1 cellular context compared by ENCODE assay signal in the genomic region with DNA sequence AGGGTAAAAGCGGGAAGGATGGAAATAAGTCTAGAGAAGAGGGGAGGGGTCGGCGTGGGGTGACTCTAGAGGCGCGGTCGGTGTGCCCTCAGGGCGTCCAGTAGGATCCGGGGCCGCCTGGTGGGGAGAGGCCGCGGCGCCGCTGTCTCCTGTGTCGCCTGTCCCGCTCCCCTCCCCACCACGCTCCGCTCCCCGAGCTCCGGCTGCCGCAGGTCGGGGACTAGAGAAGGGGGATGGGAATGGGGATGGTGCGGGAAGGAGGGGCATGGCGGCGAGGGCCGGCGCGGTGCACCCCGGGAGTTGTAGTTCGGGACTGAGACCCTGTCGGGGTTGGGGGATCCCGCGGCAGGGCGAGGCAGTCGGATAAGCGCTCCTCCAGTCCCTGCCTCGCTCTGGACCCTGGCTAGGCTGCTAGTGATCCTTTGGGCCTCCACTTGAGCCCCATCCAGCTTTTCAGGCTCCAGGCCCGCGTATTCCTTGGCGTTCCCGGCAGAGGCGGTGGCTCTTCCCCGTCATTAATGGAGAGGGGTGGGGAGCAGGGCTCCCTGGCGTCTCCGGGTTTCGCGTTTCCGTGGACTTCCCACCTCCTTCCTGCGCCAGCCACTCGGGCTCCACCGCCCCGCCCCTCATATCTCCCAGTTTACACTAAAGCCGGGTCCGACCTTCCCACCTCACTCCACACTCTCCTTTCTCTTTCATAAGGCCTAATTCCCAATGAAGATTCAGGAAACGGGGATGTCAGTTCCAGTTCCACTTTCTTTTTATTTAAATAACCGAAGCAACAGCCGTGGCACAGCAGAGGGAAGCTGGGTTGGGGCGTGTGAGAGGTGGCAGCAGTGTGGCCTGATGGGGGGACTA.
TF ChIP-seq lines count a peak whose summit lies in the region.

A gene with protein sequence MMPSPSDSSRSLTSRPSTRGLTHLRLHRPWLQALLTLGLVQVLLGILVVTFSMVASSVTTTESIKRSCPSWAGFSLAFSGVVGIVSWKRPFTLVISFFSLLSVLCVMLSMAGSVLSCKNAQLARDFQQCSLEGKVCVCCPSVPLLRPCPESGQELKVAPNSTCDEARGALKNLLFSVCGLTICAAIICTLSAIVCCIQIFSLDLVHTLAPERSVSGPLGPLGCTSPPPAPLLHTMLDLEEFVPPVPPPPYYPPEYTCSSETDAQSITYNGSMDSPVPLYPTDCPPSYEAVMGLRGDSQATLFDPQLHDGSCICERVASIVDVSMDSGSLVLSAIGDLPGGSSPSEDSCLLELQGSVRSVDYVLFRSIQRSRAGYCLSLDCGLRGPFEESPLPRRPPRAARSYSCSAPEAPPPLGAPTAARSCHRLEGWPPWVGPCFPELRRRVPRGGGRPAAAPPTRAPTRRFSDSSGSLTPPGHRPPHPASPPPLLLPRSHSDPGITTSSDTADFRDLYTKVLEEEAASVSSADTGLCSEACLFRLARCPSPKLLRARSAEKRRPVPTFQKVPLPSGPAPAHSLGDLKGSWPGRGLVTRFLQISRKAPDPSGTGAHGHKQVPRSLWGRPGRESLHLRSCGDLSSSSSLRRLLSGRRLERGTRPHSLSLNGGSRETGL (minus strand): TSS at position 241 of the 858 bp plus-strand sequence. CDS start 606 bp downstream, outside the sequence.

TF ChIP-seq in K562, 482 proteins besides CTCF, POLR2A, EP300 and RAD21 (continued from another document and continues in another):
- TF ChIP-seq, protein P1, sequence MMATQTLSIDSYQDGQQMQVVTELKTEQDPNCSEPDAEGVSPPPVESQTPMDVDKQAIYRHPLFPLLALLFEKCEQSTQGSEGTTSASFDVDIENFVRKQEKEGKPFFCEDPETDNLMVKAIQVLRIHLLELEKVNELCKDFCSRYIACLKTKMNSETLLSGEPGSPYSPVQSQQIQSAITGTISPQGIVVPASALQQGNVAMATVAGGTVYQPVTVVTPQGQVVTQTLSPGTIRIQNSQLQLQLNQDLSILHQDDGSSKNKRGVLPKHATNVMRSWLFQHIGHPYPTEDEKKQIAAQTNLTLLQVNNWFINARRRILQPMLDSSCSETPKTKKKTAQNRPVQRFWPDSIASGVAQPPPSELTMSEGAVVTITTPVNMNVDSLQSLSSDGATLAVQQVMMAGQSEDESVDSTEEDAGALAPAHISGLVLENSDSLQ (IDR thresholded peaks at IDR 0.05): no peak
- TF ChIP-seq, protein P2, sequence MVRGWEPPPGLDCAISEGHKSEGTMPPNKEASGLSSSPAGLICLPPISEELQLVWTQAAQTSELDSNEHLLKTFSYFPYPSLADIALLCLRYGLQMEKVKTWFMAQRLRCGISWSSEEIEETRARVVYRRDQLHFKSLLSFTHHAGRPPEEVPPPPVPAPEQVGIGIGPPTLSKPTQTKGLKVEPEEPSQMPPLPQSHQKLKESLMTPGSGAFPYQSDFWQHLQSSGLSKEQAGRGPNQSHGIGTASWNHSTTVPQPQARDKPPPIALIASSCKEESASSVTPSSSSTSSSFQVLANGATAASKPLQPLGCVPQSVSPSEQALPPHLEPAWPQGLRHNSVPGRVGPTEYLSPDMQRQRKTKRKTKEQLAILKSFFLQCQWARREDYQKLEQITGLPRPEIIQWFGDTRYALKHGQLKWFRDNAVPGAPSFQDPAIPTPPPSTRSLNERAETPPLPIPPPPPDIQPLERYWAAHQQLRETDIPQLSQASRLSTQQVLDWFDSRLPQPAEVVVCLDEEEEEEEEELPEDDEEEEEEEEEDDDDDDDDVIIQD (CRISPR knock-in tag; IDR thresholded peaks at IDR 0.05): no peak
- TF ChIP-seq, protein P3, sequence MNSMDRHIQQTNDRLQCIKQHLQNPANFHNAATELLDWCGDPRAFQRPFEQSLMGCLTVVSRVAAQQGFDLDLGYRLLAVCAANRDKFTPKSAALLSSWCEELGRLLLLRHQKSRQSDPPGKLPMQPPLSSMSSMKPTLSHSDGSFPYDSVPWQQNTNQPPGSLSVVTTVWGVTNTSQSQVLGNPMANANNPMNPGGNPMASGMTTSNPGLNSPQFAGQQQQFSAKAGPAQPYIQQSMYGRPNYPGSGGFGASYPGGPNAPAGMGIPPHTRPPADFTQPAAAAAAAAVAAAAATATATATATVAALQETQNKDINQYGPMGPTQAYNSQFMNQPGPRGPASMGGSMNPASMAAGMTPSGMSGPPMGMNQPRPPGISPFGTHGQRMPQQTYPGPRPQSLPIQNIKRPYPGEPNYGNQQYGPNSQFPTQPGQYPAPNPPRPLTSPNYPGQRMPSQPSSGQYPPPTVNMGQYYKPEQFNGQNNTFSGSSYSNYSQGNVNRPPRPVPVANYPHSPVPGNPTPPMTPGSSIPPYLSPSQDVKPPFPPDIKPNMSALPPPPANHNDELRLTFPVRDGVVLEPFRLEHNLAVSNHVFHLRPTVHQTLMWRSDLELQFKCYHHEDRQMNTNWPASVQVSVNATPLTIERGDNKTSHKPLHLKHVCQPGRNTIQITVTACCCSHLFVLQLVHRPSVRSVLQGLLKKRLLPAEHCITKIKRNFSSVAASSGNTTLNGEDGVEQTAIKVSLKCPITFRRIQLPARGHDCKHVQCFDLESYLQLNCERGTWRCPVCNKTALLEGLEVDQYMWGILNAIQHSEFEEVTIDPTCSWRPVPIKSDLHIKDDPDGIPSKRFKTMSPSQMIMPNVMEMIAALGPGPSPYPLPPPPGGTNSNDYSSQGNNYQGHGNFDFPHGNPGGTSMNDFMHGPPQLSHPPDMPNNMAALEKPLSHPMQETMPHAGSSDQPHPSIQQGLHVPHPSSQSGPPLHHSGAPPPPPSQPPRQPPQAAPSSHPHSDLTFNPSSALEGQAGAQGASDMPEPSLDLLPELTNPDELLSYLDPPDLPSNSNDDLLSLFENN (IDR thresholded peaks at IDR 0.05; ENCODE audit: low read depth in 2 of 2, low read length in 2 of 2): no peak
- peak; percentile 27; the same call in 1 of the 2 replicates for TF ChIP-seq MTA3 (IDR thresholded peaks at IDR 0.05; ENCODE audit: borderline replicate concordance)
- TF ChIP-seq EHMT2 (IDR thresholded peaks at IDR 0.05): no peak
- peak; percentile 74 for TF ChIP-seq ZFX (CRISPR knock-in tag; IDR thresholded peaks at IDR 0.05)
- TF ChIP-seq, protein P4, sequence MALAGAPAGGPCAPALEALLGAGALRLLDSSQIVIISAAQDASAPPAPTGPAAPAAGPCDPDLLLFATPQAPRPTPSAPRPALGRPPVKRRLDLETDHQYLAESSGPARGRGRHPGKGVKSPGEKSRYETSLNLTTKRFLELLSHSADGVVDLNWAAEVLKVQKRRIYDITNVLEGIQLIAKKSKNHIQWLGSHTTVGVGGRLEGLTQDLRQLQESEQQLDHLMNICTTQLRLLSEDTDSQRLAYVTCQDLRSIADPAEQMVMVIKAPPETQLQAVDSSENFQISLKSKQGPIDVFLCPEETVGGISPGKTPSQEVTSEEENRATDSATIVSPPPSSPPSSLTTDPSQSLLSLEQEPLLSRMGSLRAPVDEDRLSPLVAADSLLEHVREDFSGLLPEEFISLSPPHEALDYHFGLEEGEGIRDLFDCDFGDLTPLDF (CRISPR knock-in tag; IDR thresholded peaks at IDR 0.05): no peak
- no peak for TF ChIP-seq KDM5B (IDR thresholded peaks at IDR 0.05; ENCODE audit: insufficient replicate concordance, low read depth, low read length)
- no peak; the same call in 1 of the 2 replicates for TF ChIP-seq ZNF263 (CRISPR knock-in tag; IDR thresholded peaks at IDR 0.05; ENCODE audit: borderline replicate concordance)
- TF ChIP-seq FOS (IDR thresholded peaks at IDR 0.05; ENCODE audit: extremely low read depth, insufficient read length): no peak
- no peak for TF ChIP-seq DPF2 (IDR thresholded peaks at IDR 0.05)
- peak; percentile 66; the same call in 1 of the 2 replicates for TF ChIP-seq SREBF1 (IDR thresholded peaks at IDR 0.05; ENCODE audit: borderline replicate concordance, low read depth, low read length)
- peak; percentile 67; the same call in 1 of the 2 replicates for TF ChIP-seq POLR2AphosphoS5 (IDR thresholded peaks at IDR 0.05; ENCODE audit: control insufficient read depth, insufficient read depth, low read depth, low read length)
- peak; percentile 83 to 93 for TF ChIP-seq MAZ (CRISPR knock-in tag; conservative IDR thresholded peaks at IDR 0.05 in 1 of 2, IDR thresholded peaks at IDR 0.05 in 1 of 2)
- peak; percentile 94 for TF ChIP-seq PCBP1 (IDR thresholded peaks at IDR 0.05; ENCODE audit: low read depth, low read length, poor library complexity, severe bottlenecking)
- no peak for TF ChIP-seq RBM39 (optimal IDR thresholded peaks at IDR 0.05; ENCODE audit: low read depth, low read length)
- TF ChIP-seq CXXC5 (CRISPR knock-in tag; IDR thresholded peaks at IDR 0.05): peak; percentile 84
- TF ChIP-seq, protein P5, sequence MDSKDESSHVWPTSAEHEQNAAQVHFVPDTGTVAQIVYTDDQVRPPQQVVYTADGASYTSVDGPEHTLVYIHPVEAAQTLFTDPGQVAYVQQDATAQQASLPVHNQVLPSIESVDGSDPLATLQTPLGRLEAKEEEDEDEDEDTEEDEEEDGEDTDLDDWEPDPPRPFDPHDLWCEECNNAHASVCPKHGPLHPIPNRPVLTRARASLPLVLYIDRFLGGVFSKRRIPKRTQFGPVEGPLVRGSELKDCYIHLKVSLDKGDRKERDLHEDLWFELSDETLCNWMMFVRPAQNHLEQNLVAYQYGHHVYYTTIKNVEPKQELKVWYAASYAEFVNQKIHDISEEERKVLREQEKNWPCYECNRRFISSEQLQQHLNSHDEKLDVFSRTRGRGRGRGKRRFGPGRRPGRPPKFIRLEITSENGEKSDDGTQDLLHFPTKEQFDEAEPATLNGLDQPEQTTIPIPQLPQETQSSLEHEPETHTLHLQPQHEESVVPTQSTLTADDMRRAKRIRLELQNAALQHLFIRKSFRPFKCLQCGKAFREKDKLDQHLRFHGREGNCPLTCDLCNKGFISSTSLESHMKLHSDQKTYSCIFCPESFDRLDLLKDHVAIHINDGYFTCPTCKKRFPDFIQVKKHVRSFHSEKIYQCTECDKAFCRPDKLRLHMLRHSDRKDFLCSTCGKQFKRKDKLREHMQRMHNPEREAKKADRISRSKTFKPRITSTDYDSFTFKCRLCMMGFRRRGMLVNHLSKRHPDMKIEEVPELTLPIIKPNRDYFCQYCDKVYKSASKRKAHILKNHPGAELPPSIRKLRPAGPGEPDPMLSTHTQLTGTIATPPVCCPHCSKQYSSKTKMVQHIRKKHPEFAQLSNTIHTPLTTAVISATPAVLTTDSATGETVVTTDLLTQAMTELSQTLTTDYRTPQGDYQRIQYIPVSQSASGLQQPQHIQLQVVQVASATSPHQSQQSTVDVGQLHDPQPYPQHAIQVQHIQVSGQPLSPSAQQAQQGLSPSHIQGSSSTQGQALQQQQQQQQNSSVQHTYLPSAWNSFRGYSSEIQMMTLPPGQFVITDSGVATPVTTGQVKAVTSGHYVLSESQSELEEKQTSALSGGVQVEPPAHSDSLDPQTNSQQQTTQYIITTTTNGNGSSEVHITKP (IDR thresholded peaks at IDR 0.05; ENCODE audit: partially characterized antibody): no peak
- TF ChIP-seq CHD1 (IDR thresholded peaks at IDR 0.05; ENCODE audit: low read length): no peak
- TF ChIP-seq ZNF232 (CRISPR knock-in tag; IDR thresholded peaks at IDR 0.05): no peak
- no peak for TF ChIP-seq SMC3 (conservative IDR thresholded peaks at IDR 0.05; ENCODE audit: insufficient read depth, low read depth, low read length)
- TF ChIP-seq ZNF507 (tag; conservative IDR thresholded peaks at IDR 0.05): no peak
- TF ChIP-seq ARHGAP35 (IDR thresholded peaks at IDR 0.05; ENCODE audit: partially characterized antibody): no peak
- TF ChIP-seq ZFPM2 (CRISPR knock-in tag; IDR thresholded peaks at IDR 0.05): peak; percentile 71; the same call in 1 of the 2 replicates
- TF ChIP-seq TBL1XR1 (IDR thresholded peaks at IDR 0.05; ENCODE audit: low read length in 2 of 2): no peak
- TF ChIP-seq ASH1L (IDR thresholded peaks at IDR 0.05; ENCODE audit: borderline replicate concordance, low read depth, partially characterized antibody): no peak
- TF ChIP-seq SMARCA4 (IDR thresholded peaks at IDR 0.05): no peak
- TF ChIP-seq GABPB1 (CRISPR knock-in tag; IDR thresholded peaks at IDR 0.05): peak; percentile 73; the same call in 1 of the 2 replicates
- peak; percentile 76 for TF ChIP-seq MBD2 (IDR thresholded peaks at IDR 0.05; ENCODE audit: borderline replicate concordance, low read depth)
- 0 out of 2 replicates have a peak, but pooled peaks have one; percentile 29 for TF ChIP-seq ZNF780A (CRISPR knock-in tag; IDR thresholded peaks at IDR 0.05)
- no peak for TF ChIP-seq ZNF764 (CRISPR knock-in tag; IDR thresholded peaks at IDR 0.05; ENCODE audit: low read depth)
- TF ChIP-seq, protein P6, sequence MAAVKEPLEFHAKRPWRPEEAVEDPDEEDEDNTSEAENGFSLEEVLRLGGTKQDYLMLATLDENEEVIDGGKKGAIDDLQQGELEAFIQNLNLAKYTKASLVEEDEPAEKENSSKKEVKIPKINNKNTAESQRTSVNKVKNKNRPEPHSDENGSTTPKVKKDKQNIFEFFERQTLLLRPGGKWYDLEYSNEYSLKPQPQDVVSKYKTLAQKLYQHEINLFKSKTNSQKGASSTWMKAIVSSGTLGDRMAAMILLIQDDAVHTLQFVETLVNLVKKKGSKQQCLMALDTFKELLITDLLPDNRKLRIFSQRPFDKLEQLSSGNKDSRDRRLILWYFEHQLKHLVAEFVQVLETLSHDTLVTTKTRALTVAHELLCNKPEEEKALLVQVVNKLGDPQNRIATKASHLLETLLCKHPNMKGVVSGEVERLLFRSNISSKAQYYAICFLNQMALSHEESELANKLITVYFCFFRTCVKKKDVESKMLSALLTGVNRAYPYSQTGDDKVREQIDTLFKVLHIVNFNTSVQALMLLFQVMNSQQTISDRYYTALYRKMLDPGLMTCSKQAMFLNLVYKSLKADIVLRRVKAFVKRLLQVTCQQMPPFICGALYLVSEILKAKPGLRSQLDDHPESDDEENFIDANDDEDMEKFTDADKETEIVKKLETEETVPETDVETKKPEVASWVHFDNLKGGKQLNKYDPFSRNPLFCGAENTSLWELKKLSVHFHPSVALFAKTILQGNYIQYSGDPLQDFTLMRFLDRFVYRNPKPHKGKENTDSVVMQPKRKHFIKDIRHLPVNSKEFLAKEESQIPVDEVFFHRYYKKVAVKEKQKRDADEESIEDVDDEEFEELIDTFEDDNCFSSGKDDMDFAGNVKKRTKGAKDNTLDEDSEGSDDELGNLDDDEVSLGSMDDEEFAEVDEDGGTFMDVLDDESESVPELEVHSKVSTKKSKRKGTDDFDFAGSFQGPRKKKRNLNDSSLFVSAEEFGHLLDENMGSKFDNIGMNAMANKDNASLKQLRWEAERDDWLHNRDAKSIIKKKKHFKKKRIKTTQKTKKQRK (IDR thresholded peaks at IDR 0.05; ENCODE audit: borderline replicate concordance, low read depth, low read length): no peak
- no peak for TF ChIP-seq XRCC4 (IDR thresholded peaks at IDR 0.05; ENCODE audit: extremely low read depth, insufficient read depth, insufficient read length)
- TF ChIP-seq NR2F6 (CRISPR knock-in tag; IDR thresholded peaks at IDR 0.05): no peak
- TF ChIP-seq CHD2 (IDR thresholded peaks at IDR 0.05; ENCODE audit: low read depth, low read length): peak; percentile 66
- peak; percentile 75 to 94 (median 92) for TF ChIP-seq YY1 (IDR thresholded peaks at IDR 0.05; ENCODE audit: borderline replicate concordance in 1 of 3, control insufficient read depth in 1 of 3, extremely low read depth in 1 of 3, insufficient read depth in 3 of 3, insufficient read length in 1 of 3, insufficient replicate concordance in 2 of 3, low read depth in 1 of 3, low read length in 2 of 3)
- TF ChIP-seq, protein P7, sequence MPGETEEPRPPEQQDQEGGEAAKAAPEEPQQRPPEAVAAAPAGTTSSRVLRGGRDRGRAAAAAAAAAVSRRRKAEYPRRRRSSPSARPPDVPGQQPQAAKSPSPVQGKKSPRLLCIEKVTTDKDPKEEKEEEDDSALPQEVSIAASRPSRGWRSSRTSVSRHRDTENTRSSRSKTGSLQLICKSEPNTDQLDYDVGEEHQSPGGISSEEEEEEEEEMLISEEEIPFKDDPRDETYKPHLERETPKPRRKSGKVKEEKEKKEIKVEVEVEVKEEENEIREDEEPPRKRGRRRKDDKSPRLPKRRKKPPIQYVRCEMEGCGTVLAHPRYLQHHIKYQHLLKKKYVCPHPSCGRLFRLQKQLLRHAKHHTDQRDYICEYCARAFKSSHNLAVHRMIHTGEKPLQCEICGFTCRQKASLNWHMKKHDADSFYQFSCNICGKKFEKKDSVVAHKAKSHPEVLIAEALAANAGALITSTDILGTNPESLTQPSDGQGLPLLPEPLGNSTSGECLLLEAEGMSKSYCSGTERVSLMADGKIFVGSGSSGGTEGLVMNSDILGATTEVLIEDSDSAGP (CRISPR knock-in tag; IDR thresholded peaks at IDR 0.05): no peak
